ENCODE assay signal across 9 cellular contexts in genomic region chr3:100047455-100048141, GRCh38.
DNase-seq lines count a peak whose midpoint lies in the region; ATAC-seq, FAIRE-seq and TF ChIP-seq lines count a peak whose summit lies in the region.
"Had no signal": no experiment of that assay in that cellular context is flagged by ENCODE, and none has a peak within 500 bp of the region (broad histone marks: within the 10 kb centered on the region; RNA-seq: fewer than 3 reads in every experiment).

No MANE protein-coding gene starts in this region.

- DNase-seq in SKM-1 treated with dmso at 0.1 percent for 144 hours (lab: John Stamatoyannopoulos, UW; ENCODE audit: unreplicated experiment), result peak; percentile 42
- no peak for DNase-seq in SKM-1 (lab: John Stamatoyannopoulos, UW; ENCODE audit: unreplicated experiment)
- peak; percentile 97 for DNase-seq in M059J (ENCODE audit: low read depth)
- peak; percentile 77 for DNase-seq in GM12878 (ENCODE audit: low read depth, low spot score)
- DNase-seq in memory B cell (ENCODE audit: low spot score in 2 of 2), result peak; percentile 34 to 45
- DNase-seq in GOT3 (lab: John Stamatoyannopoulos, UW), result no peak
- no peak for DNase-seq in HK-2 (ENCODE audit: unreplicated experiment)

- no peaks in the 10 kb centered on the region for H3K36me3 ChIP-seq in HEK293 (ENCODE audit: control insufficient read depth in 2 of 2, insufficient read depth in 1 of 2, low read length in 2 of 2)
- H3K36me3 ChIP-seq in GM12878 (ENCODE audit: control insufficient read depth in 2 of 2, insufficient read depth in 2 of 2, low read length in 1 of 2), result no peaks in the 10 kb centered on the region

- RAD21 ChIA-PET in GM12878 (lab: Charles Lee; ENCODE audit: unreplicated experiment), result interaction anchor here (0.7 to 2.0 kb wide), 15 partner anchors 10 to 207 kb away, joined by 3 to 8 read pairs (median 3); no protein-coding TSS in a partner anchor

- H3K79me2 ChIP-seq in GM12878 (ENCODE audit: control insufficient read depth, insufficient read depth, low read length), result no peaks in the 10 kb centered on the region

- ATAC-seq in GM12878, result peak; percentile 93
- ATAC-seq in memory B cell (ENCODE audit: low read depth), result peak; percentile 69

- no peak for TF ChIP-seq POLR2A in GM12878 (IDR thresholded peaks at IDR 0.05; ENCODE audit: low read depth, low read length)

- H2AFZ ChIP-seq in GM12878 (ENCODE audit: control insufficient read depth, low read depth, low read length), result no peak overlapping the region

- no peaks in the 10 kb centered on the region for H3K27me3 ChIP-seq in GM12878 (replicated peaks in 1 of 2; ENCODE audit: control insufficient read depth in 2 of 2, insufficient read depth in 2 of 2, low read length in 1 of 2)

- H3K4me3 ChIP-seq in HEK293 (ENCODE audit: low read depth, low read length) (no peak overlapping the region), GM12878 (peak overlapping the region; percentile 53)

- intact Hi-C loops in GM12878 (cut with micrococcal nuclease; ENCODE audit: unreplicated experiment), result loop anchor here (2.0 to 5.0 kb wide), 2 partner anchors 175 to 205 kb away; no protein-coding TSS in a partner anchor

- BruUV-seq in GM12878 (replicated peaks; lab: Mats Ljungman, UMichigan), result no TSS peak

- peak; percentile 80 for FAIRE-seq in GM12878 (lab: Jason Lieb, UNC)

- H3K9me3 ChIP-seq in HEK293 (ENCODE audit: control insufficient read depth, insufficient read depth, low read depth, low read length) (no peaks in the 10 kb centered on the region), GM12878 (replicated peaks; ENCODE audit: control insufficient read depth, insufficient read depth, low read length) (no peaks in the 10 kb centered on the region)

- TF ChIP-seq CTCF in HEK293 (tag by site-specific recombination; IDR thresholded peaks at IDR 0.05) (no peak), GM12878 (IDR thresholded peaks at IDR 0.05 in 2 of 3, conservative IDR thresholded peaks at IDR 0.05 in 1 of 3; ENCODE audit: control insufficient read depth in 2 of 3, extremely low read depth in 1 of 3, insufficient read depth in 1 of 3, low read depth in 3 of 3, low read length in 3 of 3) (no peak)

- 2% methylated on average over 6 of the region's 6 CpGs for WGBS in GM12878 (ENCODE audit: insufficient coverage, insufficient replicate concordance, low lambda C conversion rate, missing lambda C conversion rate)

- peak; percentile 41 to 73 for TF ChIP-seq EP300 in GM12878 (IDR thresholded peaks at IDR 0.05; ENCODE audit: borderline replicate concordance in 1 of 2, control insufficient read depth in 1 of 2, low read depth in 2 of 2, low read length in 2 of 2)

- POLR2A ChIA-PET in HEK293 (lab: Yijun Ruan, JAX), result no interaction called here
- POLR2A ChIA-PET in GM12878 (lab: Charles Lee), result interaction anchor here (1.1 to 1.3 kb wide), 2 partner anchors 18 to 150 kb away, joined by 3 to 6 read pairs; no protein-coding TSS in a partner anchor

- no peak overlapping the region for H3K27ac ChIP-seq in HEK293 (ENCODE audit: extremely low read depth, low read depth, low read length)
- peak overlapping the region; percentile 21; the same call in 1 of the 2 replicates for H3K27ac ChIP-seq in GM12878 (ENCODE audit: control insufficient read depth, insufficient read depth)
- H3K27ac ChIP-seq: C4-2B had no signal

- in situ Hi-C loops in GM12878 (cut with MboI), result no loop called here

- H3K36me3 Mint-ChIP-seq in memory B cell, result no peaks in the 10 kb centered on the region

- no peak for TF ChIP-seq RAD21 in GM12878 (IDR thresholded peaks at IDR 0.05; ENCODE audit: insufficient read depth, low read depth, low read length)

- no peak overlapping the region for H3K9ac ChIP-seq in GM12878 (ENCODE audit: control insufficient read depth, insufficient read depth, low read length)

- H4K20me1 ChIP-seq in GM12878 (ENCODE audit: control insufficient read depth, insufficient read depth), result no peaks in the 10 kb centered on the region

- SMC1A ChIA-PET in GM12878 (lab: Charles Lee; ENCODE audit: uncharacterized antibody, unreplicated experiment), result interaction anchor here (0.6 to 2.3 kb wide), 21 partner anchors 9 to 1157 kb away, joined by 3 to 11 read pairs (median 4); no protein-coding TSS in a partner anchor

- H3K27ac Mint-ChIP-seq in memory B cell, result peak overlapping the region; percentile 96

- CTCF ChIA-PET in HEK293 (lab: Yijun Ruan, JAX), result interaction anchor here (0.6 to 1.4 kb wide), 2 partner anchors 10 to 224 kb away, joined by 4 to 5 read pairs; no protein-coding TSS in a partner anchor
- CTCF ChIA-PET in GM12878 (lab: Yijun Ruan, JAX), result interaction anchor here (0.8 to 1.5 kb wide), 8 partner anchors 17 to 239 kb away, joined by 3 to 13 read pairs (median 3); no protein-coding TSS in a partner anchor

- H3K4me3 Mint-ChIP-seq in memory B cell, result peak overlapping the region; percentile 80

- peaks cover 46% of the 10 kb centered on the region for H3K4me1 Mint-ChIP-seq in memory B cell

- no peaks in the 10 kb centered on the region for H3K9me3 Mint-ChIP-seq in memory B cell

- peak overlapping the region; percentile 65 for H3K4me2 ChIP-seq in GM12878 (ENCODE audit: control insufficient read depth, insufficient read depth)

- H3K4me1 ChIP-seq in HEK293 (ENCODE audit: control insufficient read depth, insufficient read depth, low read length) (peaks cover 9% of the 10 kb centered on the region; the same call in 1 of the 2 replicates), GM12878 (ENCODE audit: control insufficient read depth, insufficient read depth, low read length) (peaks cover 43% of the 10 kb centered on the region)

- H3K27me3 Mint-ChIP-seq in memory B cell, result no peaks in the 10 kb centered on the region

TF ChIP-seq in HEK293, 187 proteins besides CTCF, POLR2A, EP300 and RAD21 (continues in another document):
- TF ChIP-seq ZBTB8A (tag by site-specific recombination; IDR thresholded peaks at IDR 0.05) (no peak), ZBTB48 (tag by site-specific recombination; IDR thresholded peaks at IDR 0.05) (0 out of 2 replicates have a peak, but pooled peaks have one; percentile 22), YY2 (tag by site-specific recombination; IDR thresholded peaks at IDR 0.05) (no peak), ZNF391 (tag by site-specific recombination; IDR thresholded peaks at IDR 0.05; ENCODE audit: borderline replicate concordance, low read depth) (no peak), PRDM6 (tag by site-specific recombination; IDR thresholded peaks at IDR 0.05) (peak; percentile 44; the same call in 1 of the 2 replicates)
- TF ChIP-seq, protein P1, sequence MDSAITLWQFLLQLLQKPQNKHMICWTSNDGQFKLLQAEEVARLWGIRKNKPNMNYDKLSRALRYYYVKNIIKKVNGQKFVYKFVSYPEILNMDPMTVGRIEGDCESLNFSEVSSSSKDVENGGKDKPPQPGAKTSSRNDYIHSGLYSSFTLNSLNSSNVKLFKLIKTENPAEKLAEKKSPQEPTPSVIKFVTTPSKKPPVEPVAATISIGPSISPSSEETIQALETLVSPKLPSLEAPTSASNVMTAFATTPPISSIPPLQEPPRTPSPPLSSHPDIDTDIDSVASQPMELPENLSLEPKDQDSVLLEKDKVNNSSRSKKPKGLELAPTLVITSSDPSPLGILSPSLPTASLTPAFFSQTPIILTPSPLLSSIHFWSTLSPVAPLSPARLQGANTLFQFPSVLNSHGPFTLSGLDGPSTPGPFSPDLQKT (IDR thresholded peaks at IDR 0.05; ENCODE audit: borderline replicate concordance, low read depth, low read length), result no peak

TF ChIP-seq in GM12878, 131 proteins besides CTCF, POLR2A, EP300 and RAD21 (continues in another document):
- TF ChIP-seq RBBP5 (conservative IDR thresholded peaks at IDR 0.05), result no peak
- no peak for TF ChIP-seq ZZZ3 (IDR thresholded peaks at IDR 0.05; ENCODE audit: control insufficient read depth, insufficient read length, low read depth)
- no peak for TF ChIP-seq BRCA1 (IDR thresholded peaks at IDR 0.05; ENCODE audit: low read depth, low read length)
- no peak for TF ChIP-seq CEBPZ (IDR thresholded peaks at IDR 0.05; ENCODE audit: low read depth, low read length)
- TF ChIP-seq PAX8 (IDR thresholded peaks at IDR 0.05), result no peak
- TF ChIP-seq LARP7 (IDR thresholded peaks at IDR 0.05), result no peak
- no peak for TF ChIP-seq NRF1 (conservative IDR thresholded peaks at IDR 0.05; ENCODE audit: low read depth, low read length)
- TF ChIP-seq CBX3 (IDR thresholded peaks at IDR 0.05; ENCODE audit: borderline replicate concordance, low read depth), result no peak
- no peak for TF ChIP-seq ZNF207 (IDR thresholded peaks at IDR 0.05; ENCODE audit: borderline replicate concordance)

Comparison
In these comparisons a context has a peak if more than half of its experiments do, and no peak if none do; other contexts are left out.
1. DNase-seq: peak in SKM-1 treated with dmso at 0.1 percent for 144 hours (single experiment), M059J (single experiment), GM12878 (single experiment) and memory B cell (2 of 2); none in SKM-1 (single experiment), GOT3 (single experiment) and HK-2 (single experiment).